Comparison of ENCODE assay signal across 18 cellular contexts in genomic region chr14:101071493-101071891, GRCh38.
DNase-seq lines count a peak whose midpoint lies in the region; ATAC-seq and TF ChIP-seq lines count a peak whose summit lies in the region.
"Had no signal": no experiment of that assay in that cellular context is flagged by ENCODE, and none has a peak within 500 bp of the region (broad histone marks: within the 10 kb centered on the region; RNA-seq: fewer than 3 reads in every experiment).

No MANE protein-coding gene starts in this region.

- DNase-seq in cardiac septum (ENCODE audit: low spot score) (peak; percentile 70), heart right ventricle (no peak), cerebellar cortex (ENCODE audit: low spot score) (peak; percentile 83), upper lobe of right lung (peak; percentile 59), COR-L47 (lab: John Stamatoyannopoulos, UW) (no peak)
- DNase-seq in central memory CD4-positive, alpha-beta T cell, result no peak
- DNase-seq: activated T-cell treated with anti-CD3 and anti-CD28 coated beads for 4 hours; Caco-2; GOT3; immature natural killer cell; Right ventricle myocardium superior; stimulated activated naive CD4-positive, alpha-beta T cell had no signal

- H3K4me1 ChIP-seq in heart right ventricle, result no peaks in the 10 kb centered on the region
- H3K4me1 ChIP-seq in upper lobe of right lung, result no peaks in the 10 kb centered on the region
- H3K4me1 ChIP-seq: Caco-2 had no signal

- peak overlapping the region in 2 of 3 experiments; percentile 62 to 81 for H3K27ac Mint-ChIP-seq in nephron
- H3K27ac Mint-ChIP-seq: immature natural killer cell; T-helper 1 cell treated with Interleukin-12 subunit alpha and Interleukin-12 subunit beta and Interleukin-4 antibody, amounts not matched to agents 30 μg/mL and 1 μg/mL, for 36 hours had no signal

- peaks cover 3% of the 10 kb centered on the region for H3K27me3 Mint-ChIP-seq in nephron (ENCODE audit: low read depth)

- H3K4me1 Mint-ChIP-seq in nephron, result peaks cover 45% of the 10 kb centered on the region
- H3K4me1 Mint-ChIP-seq: central memory CD8-positive, alpha-beta T cell had no signal

- ATAC-seq in heart right ventricle (no peak), upper lobe of right lung (no peak), HG03025 (IDR thresholded peaks at IDR 0.05; ENCODE audit: low FRiP score, unreplicated experiment) (no peak)

- H3K4me3 ChIP-seq in heart right ventricle (no peak overlapping the region), upper lobe of right lung (no peak overlapping the region)
- H3K4me3 ChIP-seq: ovary, skin epidermis had no signal

- H3K9me3 Mint-ChIP-seq in nephron, result peaks cover 2% of the 10 kb centered on the region
- H3K9me3 Mint-ChIP-seq: central memory CD8-positive, alpha-beta T cell; immature natural killer cell; T-helper 1 cell treated with Interleukin-12 subunit alpha and Interleukin-12 subunit beta and Interleukin-4 antibody, amounts not matched to agents 30 μg/mL and 1 μg/mL, for 36 hours had no signal

- H3K27ac ChIP-seq in heart right ventricle, result no peak overlapping the region
- H3K27ac ChIP-seq in upper lobe of right lung, result no peak overlapping the region
- H3K27ac ChIP-seq: ovary, skin epidermis had no signal

- H3K36me3 Mint-ChIP-seq in nephron (ENCODE audit: low read depth), result no peaks in the 10 kb centered on the region
- H3K36me3 Mint-ChIP-seq: immature natural killer cell had no signal

- TF ChIP-seq CTCF in heart right ventricle (IDR thresholded peaks at IDR 0.05), result no peak
- no peak for TF ChIP-seq CTCF in nephron (IDR thresholded peaks at IDR 0.05; ENCODE audit: unreplicated experiment in 3 of 3)
- no peak for TF ChIP-seq CTCF in upper lobe of right lung (IDR thresholded peaks at IDR 0.05)

- intact Hi-C loops in cardiac septum (cut with DNase I), result no loop called here
- intact Hi-C loops in heart right ventricle (cut with DNase I), result no loop called here
- intact Hi-C loops in upper lobe of right lung (cut with DNase I), result no loop called here

- H3K27me3 ChIP-seq in heart right ventricle (peaks cover 0 to 53% (median 38%) of the 10 kb centered on the region in 7 donors), upper lobe of right lung (peaks cover 14% of the 10 kb centered on the region)
- H3K27me3 ChIP-seq: ovary had no signal

- H3K4me3 Mint-ChIP-seq in nephron, result no peak overlapping the region
- H3K4me3 Mint-ChIP-seq: central memory CD8-positive, alpha-beta T cell; immature natural killer cell; T-helper 1 cell treated with Interleukin-12 subunit alpha and Interleukin-12 subunit beta and Interleukin-4 antibody, amounts not matched to agents 30 μg/mL and 1 μg/mL, for 36 hours had no signal

- 73 to 75% methylated on average over 12 of the region's 12 CpGs for WGBS in heart right ventricle, 2 donors

- H3K9me3 ChIP-seq in heart right ventricle (no peaks in the 10 kb centered on the region), upper lobe of right lung (no peaks in the 10 kb centered on the region)
- H3K9me3 ChIP-seq: Caco-2, ovary had no signal

- H3K36me3 ChIP-seq in heart right ventricle, result no peaks in the 10 kb centered on the region
- H3K36me3 ChIP-seq in upper lobe of right lung, result no peaks in the 10 kb centered on the region
- H3K36me3 ChIP-seq: ovary had no signal

Comparison
In these comparisons a context has a peak if more than half of its experiments do, and no peak if none do; other contexts are left out.
1. DNase-seq: peak in cardiac septum (single experiment), cerebellar cortex (single experiment) and upper lobe of right lung (single experiment); none in heart right ventricle (0 of 2), central memory CD4-positive, alpha-beta T cell (single experiment) and COR-L47 (single experiment).